Comparison of ENCODE assay signal across 1 cellular context in the genomic region with DNA sequence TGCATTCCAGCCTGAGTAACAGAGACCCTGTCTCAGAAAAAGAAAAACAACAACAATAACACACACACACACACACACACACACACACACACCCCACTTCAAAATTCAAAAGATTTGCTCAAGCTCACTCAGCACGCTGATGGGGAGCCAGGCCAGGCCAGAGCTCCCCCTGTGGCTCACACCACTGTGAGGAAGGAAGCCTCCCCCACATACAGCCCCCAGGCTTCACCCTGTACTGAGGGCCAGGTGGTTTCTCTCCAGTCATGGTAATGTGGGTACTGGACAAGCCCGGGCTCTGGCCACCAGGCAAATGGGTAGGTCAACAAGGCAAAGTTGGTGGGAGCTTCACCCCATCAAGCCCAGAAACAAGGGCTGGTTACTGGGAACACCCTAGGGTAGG.
TF ChIP-seq lines count a peak whose summit lies in the region.

No MANE protein-coding gene starts in this region.

TF ChIP-seq in K562, 482 proteins besides CTCF, POLR2A, EP300 and RAD21:
- TF ChIP-seq C11orf30 (IDR thresholded peaks at IDR 0.05; ENCODE audit: low read depth) (no peak), ZBTB7A (IDR thresholded peaks at IDR 0.05; ENCODE audit: borderline replicate concordance, control insufficient read depth, low read depth, low read length) (no peak), ZNF695 (CRISPR knock-in tag; IDR thresholded peaks at IDR 0.05) (no peak), NELFE (IDR thresholded peaks at IDR 0.05; ENCODE audit: insufficient read depth, insufficient read length) (no peak), ZNF316 (IDR thresholded peaks at IDR 0.05) (no peak), ARHGAP35 (IDR thresholded peaks at IDR 0.05; ENCODE audit: partially characterized antibody) (no peak), EWSR1 (IDR thresholded peaks at IDR 0.05; ENCODE audit: borderline replicate concordance, low read depth, partially characterized antibody) (no peak), SOX6 (IDR thresholded peaks at IDR 0.05) (no peak), SMARCB1 (IDR thresholded peaks at IDR 0.05; ENCODE audit: insufficient read length, low read depth) (no peak), SAFB2 (IDR thresholded peaks at IDR 0.05; ENCODE audit: borderline replicate concordance, low read depth, low read length, severe bottlenecking) (no peak), BCLAF1 (IDR thresholded peaks at IDR 0.05; ENCODE audit: borderline replicate concordance in 1 of 2, control insufficient read depth in 1 of 2, low read depth in 2 of 2, low read length in 1 of 2) (no peak), ZNF395 (CRISPR knock-in tag; IDR thresholded peaks at IDR 0.05) (no peak), FIP1L1 (IDR thresholded peaks at IDR 0.05; ENCODE audit: low read depth, low read length, poor library complexity, severe bottlenecking) (no peak), ADNP (tag; IDR thresholded peaks at IDR 0.05) (no peak), DMBX1 (CRISPR knock-in tag; IDR thresholded peaks at IDR 0.05; ENCODE audit: borderline replicate concordance) (no peak), ZFP1 (CRISPR knock-in tag; IDR thresholded peaks at IDR 0.05) (no peak)
- TF ChIP-seq, protein P1, sequence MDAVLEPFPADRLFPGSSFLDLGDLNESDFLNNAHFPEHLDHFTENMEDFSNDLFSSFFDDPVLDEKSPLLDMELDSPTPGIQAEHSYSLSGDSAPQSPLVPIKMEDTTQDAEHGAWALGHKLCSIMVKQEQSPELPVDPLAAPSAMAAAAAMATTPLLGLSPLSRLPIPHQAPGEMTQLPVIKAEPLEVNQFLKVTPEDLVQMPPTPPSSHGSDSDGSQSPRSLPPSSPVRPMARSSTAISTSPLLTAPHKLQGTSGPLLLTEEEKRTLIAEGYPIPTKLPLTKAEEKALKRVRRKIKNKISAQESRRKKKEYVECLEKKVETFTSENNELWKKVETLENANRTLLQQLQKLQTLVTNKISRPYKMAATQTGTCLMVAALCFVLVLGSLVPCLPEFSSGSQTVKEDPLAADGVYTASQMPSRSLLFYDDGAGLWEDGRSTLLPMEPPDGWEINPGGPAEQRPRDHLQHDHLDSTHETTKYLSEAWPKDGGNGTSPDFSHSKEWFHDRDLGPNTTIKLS (IDR thresholded peaks at IDR 0.05; ENCODE audit: borderline replicate concordance, low read depth): no peak
